8 cellular contexts compared by ENCODE assay signal in the genomic region with DNA sequence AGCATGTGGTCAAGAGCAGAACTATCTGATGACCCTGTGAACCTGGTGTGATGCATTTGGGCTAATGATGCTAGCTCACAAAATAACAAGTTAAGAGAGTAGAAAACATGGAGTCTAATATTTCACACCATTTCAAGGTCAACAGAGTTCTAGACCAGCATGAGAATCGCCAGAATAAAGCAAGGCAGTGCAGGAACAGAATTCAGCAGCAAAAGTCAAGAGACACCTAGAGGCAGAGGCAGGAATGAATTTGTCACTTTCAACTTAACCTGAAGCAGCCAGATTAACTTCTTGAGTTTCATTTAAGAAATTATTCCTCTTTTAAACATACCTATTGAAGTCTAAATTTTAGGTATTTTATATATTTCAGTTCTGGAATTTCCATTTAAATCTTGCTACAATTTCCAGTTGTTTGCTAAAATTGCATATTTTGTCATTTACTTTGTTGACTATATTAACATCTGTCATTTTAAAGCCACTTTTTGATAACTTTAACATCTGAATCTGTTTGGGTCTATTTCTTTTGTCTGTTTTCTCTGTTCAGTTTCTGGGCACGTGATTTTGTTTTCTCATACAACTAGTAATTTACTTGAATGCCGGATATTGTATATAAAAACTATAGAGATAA. TPM values are rescaled to one million over a fixed set of nuclear protein-coding genes. Genes with fewer than 3 reads are reported as not detected.
DNase-seq lines count a peak whose midpoint lies in the region; ATAC-seq and TF ChIP-seq lines count a peak whose summit lies in the region.

No MANE protein-coding gene starts in this region.

- H3K9me3 Mint-ChIP-seq in T-helper 2 cell treated with Interferon-gamma antibody and Interleukin-4, amounts not matched to agents 5 μg/mL and 100 μg/mL, for 36 hours: no peaks in the 10 kb centered on the region

- DNase-seq in AG20443 (ENCODE audit: low spot score) (peak; percentile 27), NCI-H524 treated with DMSO at 0.1 percent for 48 hours (lab: John Stamatoyannopoulos, UW) (peak; percentile 10), esophagus muscularis mucosa (ENCODE audit: extremely low spot score) (peak; percentile 39), mucosa of descending colon (no peak), Ammon's horn (ENCODE audit: low spot score) (no peak)
- no peak for DNase-seq in T-helper 2 cell treated with Interferon-gamma antibody and Interleukin-4, amounts not matched to agents 5 μg/mL and 100 μg/mL, for 36 hours (ENCODE audit: low spot score)

- TF ChIP-seq CTCF in esophagus muscularis mucosa (IDR thresholded peaks at IDR 0.05) (peak in 1 of 3 experiments; percentile 13), mucosa of descending colon (IDR thresholded peaks at IDR 0.05) (no peak)

- peaks cover 5% of the 10 kb centered on the region for H3K4me1 Mint-ChIP-seq in T-helper 2 cell treated with Interferon-gamma antibody and Interleukin-4, amounts not matched to agents 5 μg/mL and 100 μg/mL, for 36 hours (ENCODE audit: low read depth)

- ATAC-seq in GM18861 (IDR thresholded peaks at IDR 0.05; ENCODE audit: unreplicated experiment) (peak; percentile 48), mucosa of descending colon (no peak), GM21367 (IDR thresholded peaks at IDR 0.05; ENCODE audit: unreplicated experiment) (no peak)

- H3K27ac ChIP-seq in esophagus muscularis mucosa (replicated peaks in 1 of 4): no peak overlapping the region

- H3K27me3 ChIP-seq in esophagus muscularis mucosa: peaks cover 0 to 25% (median 0%) of the 10 kb centered on the region in 4 donors

- no peak for TF ChIP-seq POLR2A in esophagus muscularis mucosa (IDR thresholded peaks at IDR 0.05; ENCODE audit: low read depth)

- H3K4me3 ChIP-seq in esophagus muscularis mucosa (no peak overlapping the region), mucosa of descending colon (no peak overlapping the region)

- no peak overlapping the region for H3K4me3 Mint-ChIP-seq in T-helper 2 cell treated with Interferon-gamma antibody and Interleukin-4, amounts not matched to agents 5 μg/mL and 100 μg/mL, for 36 hours

- H3K4me1 ChIP-seq in esophagus muscularis mucosa: no peaks in the 10 kb centered on the region
- no peaks in the 10 kb centered on the region for H3K4me1 ChIP-seq in mucosa of descending colon (ENCODE audit: low read depth)

- intact Hi-C loops in esophagus muscularis mucosa (cut with DNase I): no loop called here
- intact Hi-C loops in mucosa of descending colon (cut with DNase I, micrococcal nuclease): no loop called here

- WGBS in esophagus muscularis mucosa: 65% methylated on average over 3 of the region's 3 CpGs

- H3K27ac Mint-ChIP-seq in T-helper 2 cell treated with Interferon-gamma antibody and Interleukin-4, amounts not matched to agents 5 μg/mL and 100 μg/mL, for 36 hours: no peak overlapping the region

- H3K36me3 Mint-ChIP-seq in T-helper 2 cell treated with Interferon-gamma antibody and Interleukin-4, amounts not matched to agents 5 μg/mL and 100 μg/mL, for 36 hours (ENCODE audit: low read depth): no peaks in the 10 kb centered on the region

- H3K9me3 ChIP-seq in esophagus muscularis mucosa: no peaks in the 10 kb centered on the region
- H3K9me3 ChIP-seq in mucosa of descending colon: no peaks in the 10 kb centered on the region

- H3K27me3 Mint-ChIP-seq in T-helper 2 cell treated with Interferon-gamma antibody and Interleukin-4, amounts not matched to agents 5 μg/mL and 100 μg/mL, for 36 hours (ENCODE audit: low read depth): peaks cover 21% of the 10 kb centered on the region

- H3K36me3 ChIP-seq in esophagus muscularis mucosa: no peaks in the 10 kb centered on the region
- no peaks in the 10 kb centered on the region for H3K36me3 ChIP-seq in mucosa of descending colon (ENCODE audit: low read depth)

- TF ChIP-seq EP300 in esophagus muscularis mucosa (IDR thresholded peaks at IDR 0.05): no peak

RNA-seq across cellular contexts. Expression of a gene that starts 44.2 kb away (rescaled TPM):
- total RNA-seq in esophagus muscularis mucosa (not detected), mucosa of descending colon (not detected)

Comparison
In these comparisons a context has a peak if more than half of its experiments do, and no peak if none do; other contexts are left out.
1. DNase-seq: peak in AG20443 (single experiment), NCI-H524 treated with DMSO at 0.1 percent for 48 hours (single experiment) and esophagus muscularis mucosa (single experiment); none in T-helper 2 cell treated with Interferon-gamma antibody and Interleukin-4, amounts not matched to agents 5 μg/mL and 100 μg/mL, for 36 hours (single experiment), mucosa of descending colon (0 of 3) and Ammon's horn (single experiment).